In the genomic region with DNA sequence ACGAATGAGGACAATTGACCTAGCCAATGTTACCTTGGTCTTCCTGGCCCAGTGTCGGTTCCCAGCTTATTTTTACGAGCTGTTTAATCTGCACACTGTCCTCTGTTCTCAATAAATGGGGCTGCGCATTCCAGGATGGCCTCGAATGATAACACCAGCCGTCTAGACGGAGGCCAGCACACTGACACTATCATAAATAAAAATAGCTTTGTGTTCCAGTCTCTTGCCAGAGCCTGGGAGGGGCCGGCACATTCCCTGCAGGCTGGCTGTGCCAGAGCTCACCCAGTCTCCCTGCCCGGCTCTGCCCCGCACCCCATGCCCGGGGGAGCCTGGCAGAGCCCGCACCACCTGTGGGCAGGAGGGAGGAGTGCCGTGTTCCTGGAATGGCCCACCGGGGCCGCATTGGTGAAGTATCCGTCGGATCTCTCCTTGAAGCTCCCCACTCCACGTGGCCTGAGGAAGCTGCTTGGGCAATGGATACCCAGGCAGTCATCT, we compare ENCODE assay signal across 13 cellular contexts.
A peak's percentile ranks its signal among the peaks of the same experiment; 100 is the strongest.
DNase-seq lines count a peak whose midpoint lies in the region; ATAC-seq and TF ChIP-seq lines count a peak whose summit lies in the region.
"Had no signal": no experiment of that assay in that cellular context is flagged by ENCODE, and none has a peak within 500 bp of the region (broad histone marks: within the 10 kb centered on the region; RNA-seq: fewer than 3 reads in every experiment).

No MANE protein-coding gene starts in this region.

- no peak for TF ChIP-seq CTCF in coronary artery (IDR thresholded peaks at IDR 0.05)
- TF ChIP-seq CTCF in GM10266 (IDR thresholded peaks at IDR 0.05; ENCODE audit: control insufficient read depth, insufficient read depth, low read depth, missing control alignments), result no peak

- peak overlapping the region; percentile 67 to 87 for H3K27ac ChIP-seq in coronary artery

- peak; percentile 55 for DNase-seq in Caki2 (ENCODE audit: low read depth)
- no peak for DNase-seq in coronary artery (ENCODE audit: low spot score)
- DNase-seq in left lobe of liver (ENCODE audit: low spot score), result no peak
- DNase-seq in sciatic nerve (ENCODE audit: low spot score), result no peak
- DNase-seq in GM10266 (ENCODE audit: extremely low spot score), result no peak
- DNase-seq in effector CD8-positive, alpha-beta T cell (lab: John Stamatoyannopoulos, UW), result no peak
- DNase-seq in GDM1 (lab: John Stamatoyannopoulos, UW), result no peak
- DNase-seq: activated CD8-positive, alpha-beta memory T cell treated with anti-CD3 and anti-CD28 coated beads, Interleukin-2, amount 50 U/mL, for 48 hours; BE2C; NCI-H1436 treated with DMSO at 0.1 percent for 48 hours; NK-92 treated with Interleukin-12 subunit alpha and Interleukin-12 subunit beta, amount 100 ng/mL, for 24 hours; stimulated activated CD4-positive, alpha-beta T cell treated with anti-CD3 and anti-CD28 coated beads, Interleukin-1b, Interleukin-23, amount 100 ng/mL, for 48 hours had no signal

- ATAC-seq in left lobe of liver (peak; percentile 36), sciatic nerve (peak; percentile 53), HG02623 (IDR thresholded peaks at IDR 0.05; ENCODE audit: unreplicated experiment) (no peak)

- in situ Hi-C loops in Caki2 (cut with HindIII; ENCODE audit: low pct_unique_long_range_greater_than_20kb, low sequenced_read_pairs), result no loop called here

- no peak overlapping the region for H3K4me3 ChIP-seq in coronary artery

- intact Hi-C loops in sciatic nerve (cut with DNase I), result no loop called here
